ENCODE assay signal across 17 cellular contexts in genomic region chr15:98124576-98124975, GRCh38.
DNase-seq lines count a peak whose midpoint lies in the region; ATAC-seq and TF ChIP-seq lines count a peak whose summit lies in the region.
"Had no signal": no experiment of that assay in that cellular context is flagged by ENCODE, and none has a peak within 500 bp of the region (broad histone marks: within the 10 kb centered on the region; RNA-seq: fewer than 3 reads in every experiment).

No MANE protein-coding gene starts in this region.

- peaks cover 15% of the 10 kb centered on the region for H3K36me3 Mint-ChIP-seq in HFFc6 (ENCODE audit: low read depth)

- no peak overlapping the region for H3K27ac ChIP-seq in foreskin keratinocyte
- H3K27ac ChIP-seq: 22Rv1, C4-2B had no signal

- peak overlapping the region; percentile 38; the same call in 1 of the 2 replicates for H3K4me3 Mint-ChIP-seq in HFFc6

- H3K27ac Mint-ChIP-seq in HFFc6 = peak overlapping the region; percentile 79

- ATAC-seq in foreskin keratinocyte = peak; percentile 48
- ATAC-seq in HG02885 (IDR thresholded peaks at IDR 0.05; ENCODE audit: poor library complexity, unreplicated experiment) = no peak
- ATAC-seq: PC-3 had no signal

- H3K27me3 Mint-ChIP-seq in HFFc6 (ENCODE audit: insufficient read depth) = no peaks in the 10 kb centered on the region; the same call in 1 of the 2 replicates

- peak; percentile 51 for DNase-seq in A172 (ENCODE audit: low spot score)
- peak; percentile 27 for DNase-seq in HFFc6
- peak; percentile 36 for DNase-seq in T1000 (lab: John Stamatoyannopoulos, UW)
- DNase-seq in foreskin keratinocyte = peak; percentile 49 to 84
- no peak for DNase-seq in glomerular visceral epithelial cell (ENCODE audit: extremely low spot score)
- no peak for DNase-seq in C1 segment of cervical spinal cord (lab: John Stamatoyannopoulos, UW)
- no peak for DNase-seq in RKO (ENCODE audit: low spot score)
- DNase-seq: Calu3, DMS79, Karpas-422, NCI-H1436 treated with DMSO at 0.1 percent for 48 hours, NCI-H69, PC-3, SHP77 treated with DMSO at 0.1 percent for 48 hours had no signal

- TF ChIP-seq CTCF in HFFc6 (IDR thresholded peaks at IDR 0.05) (no peak), foreskin keratinocyte (conservative IDR thresholded peaks at IDR 0.05) (no peak)

- H3K9me3 Mint-ChIP-seq in HFFc6 = peaks cover 7% of the 10 kb centered on the region

- peaks cover 71% of the 10 kb centered on the region for H3K4me1 Mint-ChIP-seq in HFFc6 (ENCODE audit: low read depth)

- H3K27me3 ChIP-seq in foreskin keratinocyte = no peaks in the 10 kb centered on the region

- peaks cover 27% of the 10 kb centered on the region for H3K4me1 ChIP-seq in foreskin keratinocyte

Comparison
In these comparisons a context has a peak if more than half of its experiments do, and no peak if none do; other contexts are left out.
1. DNase-seq: peak in A172 (single experiment), HFFc6 (single experiment), T1000 (single experiment) and foreskin keratinocyte (2 of 2); none in glomerular visceral epithelial cell (single experiment), C1 segment of cervical spinal cord (0 of 14) and RKO (single experiment).